8 cellular contexts compared by ENCODE assay signal in genomic region chr2:241702405-241703127, GRCh38. TPM values are rescaled to one million over a fixed set of nuclear protein-coding genes. Genes with fewer than 3 reads are reported as not detected.
A peak's percentile ranks its signal among the peaks of the same experiment; 100 is the strongest.
DNase-seq lines count a peak whose midpoint lies in the region; ATAC-seq and TF ChIP-seq lines count a peak whose summit lies in the region.

No MANE protein-coding gene starts in this region.

- TF ChIP-seq POLR2A in erythroblast (IDR thresholded peaks at IDR 0.05; ENCODE audit: low read length), result no peak

- no peaks in the 10 kb centered on the region for H3K27me3 ChIP-seq in muscle layer of duodenum (ENCODE audit: low read depth, low read length)

- peak overlapping the region; percentile 66 to 84 for H3K4me3 ChIP-seq in muscle layer of duodenum (ENCODE audit: low read depth in 1 of 2, low read length in 2 of 2)

- peaks cover 0 to 18% of the 10 kb centered on the region in 2 donors for H3K4me1 ChIP-seq in muscle layer of duodenum (ENCODE audit: control insufficient read depth in 1 of 2, insufficient read depth in 2 of 2, low read length in 2 of 2)

- no peak overlapping the region for H3K27ac ChIP-seq in muscle layer of duodenum (ENCODE audit: low read length)

- DNase-seq in D341Med (ENCODE audit: low spot score) (peak; percentile 90), HT-29 (ENCODE audit: low spot score) (peak; percentile 88), NOMO-1 treated with dmso at 0.1 percent for 144 hours (lab: John Stamatoyannopoulos, UW; ENCODE audit: unreplicated experiment) (peak; percentile 69), activated T-cell treated with anti-CD3 and anti-CD28 coated beads for 1 hour (ENCODE audit: low read depth) (peak; percentile 79), erythroblast (lab: John Stamatoyannopoulos, UW) (peak; percentile 93 to 95)
- peak; percentile 80 to 87 for DNase-seq in stimulated activated CD8-positive, alpha-beta memory T cell treated with anti-CD3 and anti-CD28 coated beads, Interleukin-7, amount 100 ng/mL, for 48 hours (ENCODE audit: extremely low read depth in 1 of 2, low read depth in 1 of 2)

- H3K9me3 ChIP-seq in muscle layer of duodenum (ENCODE audit: control insufficient read depth in 1 of 2, low read length in 2 of 2), result no peaks in the 10 kb centered on the region

- peak; percentile 59 for ATAC-seq in GM21367 (IDR thresholded peaks at IDR 0.05; ENCODE audit: unreplicated experiment)

- peaks cover 8 to 20% of the 10 kb centered on the region in 2 donors for H3K36me3 ChIP-seq in muscle layer of duodenum (ENCODE audit: control insufficient read depth in 1 of 2, insufficient read depth in 2 of 2, low read length in 2 of 2)

RNA-seq across cellular contexts. Expression of gene ING5, which starts 0.7 kb away (rescaled TPM):
- 46.4 and 54.7 TPM in 2 replicates for total RNA-seq in HT-29 (2014; rRNA removed; shearing (Covaris generic))

RNA-seq across cellular contexts. Expression of gene DTYMK, which starts 16.0 kb away (rescaled TPM):
- total RNA-seq in HT-29 (2014; rRNA removed; shearing (Covaris generic)), result 162 and 182 TPM in 2 replicates

RNA-seq across cellular contexts. Expression of gene D2HGDH, which starts 31.9 kb away (rescaled TPM):
- 50.3 and 53.7 TPM in 2 replicates for total RNA-seq in HT-29 (2014; rRNA removed; shearing (Covaris generic))
